ENCODE assay signal across 14 cellular contexts in the genomic region with DNA sequence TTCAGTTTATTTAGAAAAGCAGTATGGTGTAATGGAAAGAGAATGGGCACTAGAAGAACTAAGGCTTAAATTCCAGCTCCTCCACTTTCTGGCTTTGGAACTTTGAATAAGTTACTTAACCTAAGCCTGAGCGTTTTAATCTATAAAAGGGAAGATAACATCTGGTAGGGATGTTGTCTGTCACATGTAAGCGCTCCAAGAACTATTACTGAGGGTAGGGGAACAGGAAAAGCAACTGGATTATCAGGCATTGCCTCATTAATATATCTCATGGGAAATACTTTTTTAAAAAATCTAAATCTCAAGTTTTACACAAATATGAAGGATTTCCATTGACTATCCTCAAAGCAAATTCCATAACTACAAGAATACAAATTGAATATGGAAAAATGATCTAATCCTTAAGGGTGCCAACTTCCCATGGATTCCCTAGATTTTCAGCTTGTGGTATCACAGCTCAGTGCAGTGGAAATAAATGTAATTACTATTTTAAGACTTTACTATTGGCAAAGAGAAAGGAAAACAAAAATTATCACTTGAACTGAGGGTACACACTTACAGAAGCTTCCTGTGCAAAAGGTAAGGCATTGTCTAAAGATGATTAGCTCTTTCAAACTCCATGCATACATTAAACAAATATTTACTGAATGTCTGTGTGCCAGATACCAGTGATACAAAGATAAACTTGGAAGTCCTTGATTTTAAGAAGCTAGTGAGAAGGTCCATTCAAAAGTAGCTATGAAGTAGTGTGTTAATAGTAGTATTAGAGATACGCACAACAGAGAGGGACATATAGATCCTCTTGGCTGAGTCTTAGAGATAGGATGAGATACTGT. TPM values are rescaled to one million over a fixed set of nuclear protein-coding genes. Genes with fewer than 3 reads are reported as not detected.
DNase-seq lines count a peak whose midpoint lies in the region; ATAC-seq and TF ChIP-seq lines count a peak whose summit lies in the region.
"Had no signal": no experiment of that assay in that cellular context is flagged by ENCODE, and none has a peak within 500 bp of the region (broad histone marks: within the 10 kb centered on the region; RNA-seq: fewer than 3 reads in every experiment).

No MANE protein-coding gene starts in this region.

- peaks cover 24% of the 10 kb centered on the region for H3K79me2 ChIP-seq in parathyroid adenoma

- peak overlapping the region; percentile 19 for H3K4me2 ChIP-seq in parathyroid adenoma (ENCODE audit: low read length)

- H3K4me3 ChIP-seq in gastroesophageal sphincter = no peak overlapping the region
- no peak overlapping the region for H3K4me3 ChIP-seq in parathyroid adenoma (ENCODE audit: low read depth, low read length)
- H3K4me3 ChIP-seq: HAP-1 had no signal

- WGBS in gastroesophageal sphincter (ENCODE audit: low coverage in 1 of 2), 2 donors = 37 to 55% methylated on average over 3 of the region's 3 CpGs

- TF ChIP-seq CTCF in VCaP (conservative IDR thresholded peaks at IDR 0.05) = no peak
- TF ChIP-seq CTCF in gastroesophageal sphincter (IDR thresholded peaks at IDR 0.05) = no peak
- TF ChIP-seq CTCF in parathyroid adenoma (IDR thresholded peaks at IDR 0.05) = no peak

- H3K36me3 ChIP-seq in gastroesophageal sphincter = peaks cover 0 to 21% of the 10 kb centered on the region in 2 donors
- H3K36me3 ChIP-seq in parathyroid adenoma (ENCODE audit: control insufficient read depth, insufficient read depth, low read length) = no peaks in the 10 kb centered on the region
- H3K36me3 ChIP-seq: HAP-1 had no signal

- no peak for TF ChIP-seq EP300 in gastroesophageal sphincter (IDR thresholded peaks at IDR 0.05)

- H3K9me3 ChIP-seq in gastroesophageal sphincter (no peaks in the 10 kb centered on the region), parathyroid adenoma (ENCODE audit: control insufficient read depth, low read length) (no peaks in the 10 kb centered on the region)
- H3K9me3 ChIP-seq: HAP-1 had no signal

- H3K4me1 ChIP-seq in gastroesophageal sphincter (peaks cover 16 to 48% (median 18%) of the 10 kb centered on the region in 3 donors), parathyroid adenoma (peaks cover 16% of the 10 kb centered on the region)

- H3K27ac ChIP-seq in VCaP (peak overlapping the region; percentile 92), gastroesophageal sphincter (peak overlapping the region in 3 of 4 donors; percentile 67 to 78 (median 77)), parathyroid adenoma (peak overlapping the region; percentile 29)

- DNase-seq in DMS53 treated with DMSO at 0.1 percent for 48 hours (lab: John Stamatoyannopoulos, UW; ENCODE audit: unreplicated experiment) (peak; percentile 24), NCI-H774 (lab: John Stamatoyannopoulos, UW) (no peak), RPMI8226 (no peak)
- no peak for DNase-seq in activated CD8-positive, alpha-beta memory T cell treated with anti-CD3 and anti-CD28 coated beads, Interleukin-2, amount 50 U/mL, for 48 hours
- DNase-seq: activated CD8-positive, alpha-beta memory T cell treated with anti-CD3 and anti-CD28 coated beads, Interleukin-2, amount 10 ng/mL, durations not matched to agents 7 days and 5 days; caudate nucleus; CD4-positive, alpha-beta T cell; NCI-H1417 treated with DMSO at 0.1 percent for 48 hours; stimulated activated naive CD8-positive, alpha-beta T cell treated with anti-CD3 and anti-CD28 coated beads, Interleukin-15, Interleukin-2, amounts not matched to agents 100 U/mL and 50 U/mL, for 24 hours had no signal

- H3K27me3 ChIP-seq in gastroesophageal sphincter (no peaks in the 10 kb centered on the region), parathyroid adenoma (ENCODE audit: control insufficient read depth, insufficient read depth, low read length) (no peaks in the 10 kb centered on the region)

- ATAC-seq in gastroesophageal sphincter (no peak), HG02571 (IDR thresholded peaks at IDR 0.05; ENCODE audit: unreplicated experiment) (no peak)
- ATAC-seq: activated CD8-positive, alpha-beta memory T cell treated with anti-CD3 and anti-CD28 coated beads, Interleukin-2, amount 10 ng/mL, durations not matched to agents 7 days and 5 days; stimulated activated naive CD8-positive, alpha-beta T cell treated with anti-CD3 and anti-CD28 coated beads, Interleukin-15, Interleukin-2, amounts not matched to agents 100 U/mL and 50 U/mL, for 24 hours had no signal

- no peak for TF ChIP-seq POLR2A in gastroesophageal sphincter (IDR thresholded peaks at IDR 0.05)

- no peak overlapping the region for H3K9ac ChIP-seq in parathyroid adenoma

- no peak overlapping the region for H2AFZ ChIP-seq in parathyroid adenoma

RNA-seq across cellular contexts. Expression of gene NT5C2, which starts 38.4 kb away (rescaled TPM):
- total RNA-seq in gastroesophageal sphincter = 10 to 100 TPM; 63.4 to 71.9 (median 71.1) TPM

Comparison
In these comparisons a context has a peak if more than half of its experiments do, and no peak if none do; other contexts are left out.
1. H3K27ac ChIP-seq: peak in every context shown above with its lines; median percentile 92 in VCaP; 77 in gastroesophageal sphincter; 29 in parathyroid adenoma.